Comparison of ENCODE assay signal across 9 cellular contexts in the genomic region with DNA sequence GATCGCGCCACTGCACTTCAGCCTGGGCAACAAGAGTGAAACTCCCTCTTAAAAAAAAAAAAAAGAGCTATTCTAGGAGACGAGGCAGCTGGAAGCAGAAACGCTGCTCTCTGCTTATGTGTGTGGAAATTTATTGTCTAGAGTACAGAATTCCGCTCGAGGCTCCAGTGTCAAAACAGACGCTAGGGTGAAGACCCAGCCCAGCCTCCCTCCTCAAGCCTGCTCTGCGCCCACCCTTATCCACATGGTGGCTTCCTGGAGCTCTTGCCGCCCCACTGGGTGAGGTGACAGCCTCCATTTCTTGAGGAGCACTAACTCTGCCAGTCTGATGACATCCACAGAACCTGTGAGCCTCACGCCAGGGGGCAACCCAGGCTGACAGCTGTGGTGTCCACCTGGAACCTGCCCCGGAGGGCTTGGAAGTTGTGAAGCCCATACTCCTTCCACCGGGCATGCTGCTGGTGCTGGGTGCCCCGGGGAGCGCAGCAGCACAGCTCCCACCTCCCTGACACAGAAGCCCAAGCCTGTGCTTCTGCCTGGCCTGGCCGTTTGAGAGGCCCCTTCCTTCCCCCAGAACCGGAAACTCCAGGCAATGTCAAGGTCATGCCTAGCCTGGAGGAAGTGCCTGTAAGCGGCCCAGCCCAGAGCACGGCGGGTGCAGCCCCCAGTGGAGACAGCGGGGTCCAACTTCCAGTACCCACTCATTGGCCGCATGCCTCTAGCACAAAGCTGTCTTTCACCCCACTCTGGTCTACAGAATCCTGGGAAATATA. TPM values are rescaled to one million over a fixed set of nuclear protein-coding genes. Genes with fewer than 3 reads are reported as not detected.
DNase-seq lines count a peak whose midpoint lies in the region; ATAC-seq and TF ChIP-seq lines count a peak whose summit lies in the region.
"Had no signal": no experiment of that assay in that cellular context is flagged by ENCODE, and none has a peak within 500 bp of the region (broad histone marks: within the 10 kb centered on the region; RNA-seq: fewer than 3 reads in every experiment).

No MANE protein-coding gene starts in this region.

- no peak for TF ChIP-seq POLR2A in testis (IDR thresholded peaks at IDR 0.05)

- intact Hi-C loops in testis (cut with DNase I; ENCODE audit: low total_unique reads): no loop called here

- H3K36me3 ChIP-seq in testis (ENCODE audit: low read depth, missing control alignments): no peaks in the 10 kb centered on the region

- WGBS in testis, 2 donors: 34 to 62% methylated on average over 9 to 21 of the region's 21 CpGs

- no peaks in the 10 kb centered on the region for H3K27me3 ChIP-seq in testis

- H3K9me3 Mint-ChIP-seq in stimulated activated naive B cell treated with anti-CD40 and anti-IgM and Interleukin-4, amounts not matched to agents 10 μg/mL and 1 μg/mL and 100 μg/mL, for 72 hours: peaks cover 0 to 2% of the 10 kb centered on the region in 2 donors

- no peak overlapping the region for H3K4me3 ChIP-seq in testis

- no peak for TF ChIP-seq CTCF in testis (IDR thresholded peaks at IDR 0.05)

- H3K27ac Mint-ChIP-seq in stimulated activated naive B cell treated with anti-CD40 and anti-IgM and Interleukin-4, amounts not matched to agents 10 μg/mL and 1 μg/mL and 100 μg/mL, for 72 hours: no peak overlapping the region

- H3K36me3 Mint-ChIP-seq in stimulated activated naive B cell treated with anti-CD40 and anti-IgM and Interleukin-4, amounts not matched to agents 10 μg/mL and 1 μg/mL and 100 μg/mL, for 72 hours: no peaks in the 10 kb centered on the region

- ATAC-seq in stimulated activated naive B cell treated with anti-CD40 and anti-IgM and Interleukin-4, amounts not matched to agents 10 μg/mL and 1 μg/mL and 100 μg/mL, for 72 hours (replicated peaks): no peak
- ATAC-seq in GM18519 (IDR thresholded peaks at IDR 0.05; ENCODE audit: low FRiP score, unreplicated experiment): no peak

- peaks cover 2 to 8% of the 10 kb centered on the region in 2 donors for H3K4me1 Mint-ChIP-seq in stimulated activated naive B cell treated with anti-CD40 and anti-IgM and Interleukin-4, amounts not matched to agents 10 μg/mL and 1 μg/mL and 100 μg/mL, for 72 hours

- H3K4me1 ChIP-seq in testis: peaks cover 54% of the 10 kb centered on the region

- peak overlapping the region; percentile 59 to 87 for H3K27ac ChIP-seq in testis

- H3K27me3 Mint-ChIP-seq in stimulated activated naive B cell treated with anti-CD40 and anti-IgM and Interleukin-4, amounts not matched to agents 10 μg/mL and 1 μg/mL and 100 μg/mL, for 72 hours: peaks cover 31 to 55% of the 10 kb centered on the region in 2 donors

- H3K4me3 Mint-ChIP-seq in stimulated activated naive B cell treated with anti-CD40 and anti-IgM and Interleukin-4, amounts not matched to agents 10 μg/mL and 1 μg/mL and 100 μg/mL, for 72 hours: no peak overlapping the region

- DNase-seq in NCI-H146 (lab: John Stamatoyannopoulos, UW) (peak; percentile 7), NCI-H146 treated with DMSO at 0.1 percent for 48 hours (lab: John Stamatoyannopoulos, UW; ENCODE audit: unreplicated experiment) (no peak), UCSD-AML1 (lab: John Stamatoyannopoulos, UW; ENCODE audit: unreplicated experiment) (peak; percentile 81), iris pigment epithelial cell (ENCODE audit: low read depth) (peak; percentile 18), testis (peak; percentile 54), NCI-H82 (lab: John Stamatoyannopoulos, UW) (no peak)
- no peak for DNase-seq in stimulated activated naive B cell treated with anti-CD40 and anti-IgM and Interleukin-4, amounts not matched to agents 10 μg/mL and 1 μg/mL and 100 μg/mL, for 72 hours
- DNase-seq: retina had no signal

- no peaks in the 10 kb centered on the region for H3K9me3 ChIP-seq in testis

RNA-seq across cellular contexts. Expression of a gene that starts 49.4 kb away (rescaled TPM):
- total RNA-seq in testis: 100 to 1,000 TPM in 1 of 2 donors, 10 to 100 TPM in 1; 59.4 to 109 TPM
- polyA plus RNA-seq in testis (ENCODE audit: insufficient read depth, low read depth, low replicate concordance): 45.6 TPM

Comparison
In these comparisons a context has a peak if more than half of its experiments do, and no peak if none do; other contexts are left out.
1. DNase-seq: peak in NCI-H146 (single experiment), UCSD-AML1 (single experiment), iris pigment epithelial cell (single experiment) and testis (single experiment); none in NCI-H146 treated with DMSO at 0.1 percent for 48 hours (single experiment), stimulated activated naive B cell treated with anti-CD40 and anti-IgM and Interleukin-4, amounts not matched to agents 10 μg/mL and 1 μg/mL and 100 μg/mL, for 72 hours (single experiment) and NCI-H82 (single experiment).